25 cellular contexts compared by ENCODE assay signal in genomic region chr11:3369366-3369765, GRCh38. TPM values are rescaled to one million over a fixed set of nuclear protein-coding genes. Genes with fewer than 3 reads are reported as not detected.
DNase-seq lines count a peak whose midpoint lies in the region; ATAC-seq, FAIRE-seq and TF ChIP-seq lines count a peak whose summit lies in the region.
"Had no signal": no experiment of that assay in that cellular context is flagged by ENCODE, and none has a peak within 500 bp of the region (broad histone marks: within the 10 kb centered on the region; RNA-seq: fewer than 3 reads in every experiment).

No MANE protein-coding gene starts in this region.

- 95% methylated on average over 6 of the region's 6 CpGs for WGBS in K562 (ENCODE audit: insufficient coverage, low coverage, missing lambda C conversion rate)

- no peak for FAIRE-seq in K562 (lab: Jason Lieb, UNC)
- FAIRE-seq: A549, GM12878, GM12892, GM18507 had no signal

- no peaks in the 10 kb centered on the region for H3K9me1 ChIP-seq in K562 (ENCODE audit: control insufficient read depth, insufficient read depth, low read length)

- H3K9me3 ChIP-seq in BLaER1 (peaks cover 99% of the 10 kb centered on the region), HEK293 (ENCODE audit: control insufficient read depth, insufficient read depth, low read depth, low read length) (no peaks in the 10 kb centered on the region), K562 (replicated peaks; ENCODE audit: control insufficient read depth, insufficient read depth, low read depth, low read length) (peaks cover 25% of the 10 kb centered on the region)
- H3K9me3 ChIP-seq: BE2C had no signal

- POLR2A ChIA-PET in HEK293 (lab: Yijun Ruan, JAX) (interaction anchor here (1.6 kb wide), 1 partner anchor 10 kb away, joined by 3 read pairs; the partner anchor contains the start of gene ZNF195), K562 (lab: Yijun Ruan, JAX) (interaction anchor here (1.8 kb wide), 1 partner anchor 10 kb away, joined by 6 read pairs; the partner anchor contains the start of gene ZNF195)

- H3K4me1 ChIP-seq in BLaER1 (no peaks in the 10 kb centered on the region), HEK293 (ENCODE audit: control insufficient read depth, insufficient read depth, low read length) (no peaks in the 10 kb centered on the region), K562 (replicated peaks in 1 of 2; ENCODE audit: control insufficient read depth in 2 of 2, insufficient read depth in 2 of 2, low read length in 2 of 2) (no peaks in the 10 kb centered on the region)
- H3K4me1 ChIP-seq: A549, BE2C had no signal

- TF ChIP-seq CTCF in HEK293 (tag by site-specific recombination; IDR thresholded peaks at IDR 0.05): no peak
- TF ChIP-seq CTCF in K562 (IDR thresholded peaks at IDR 0.05 in 2 of 3, conservative IDR thresholded peaks at IDR 0.05 in 1 of 3; ENCODE audit: insufficient read depth in 2 of 3, low read depth in 1 of 3, low read length in 3 of 3): no peak

- H3K27me3 ChIP-seq in BLaER1 (no peaks in the 10 kb centered on the region), K562 (ENCODE audit: control insufficient read depth in 2 of 2, insufficient read depth in 2 of 2, low read length in 2 of 2) (no peaks in the 10 kb centered on the region)
- H3K27me3 ChIP-seq: BE2C had no signal

- DNase-seq in K562 (ENCODE audit: extremely low read depth in 1 of 4, low spot score in 3 of 4) (no peak), T1000 (lab: John Stamatoyannopoulos, UW) (no peak), OCI-M1 (lab: John Stamatoyannopoulos, UW) (no peak), Ammon's horn (ENCODE audit: low spot score) (no peak)
- DNase-seq: AML-193; BE2C; C1 segment of cervical spinal cord; CD4-positive, alpha-beta memory T cell; CD4-positive, CD25-positive, alpha-beta regulatory T cell; CD8-positive, alpha-beta memory T cell; COR-L47; DMS 273 treated with DMSO at 0.1 percent for 48 hours; DMS153; DMS53; DMS79; DND-41; EL; GDM1 had no signal

- H3K9ac ChIP-seq in BLaER1 (no peak overlapping the region), K562 (ENCODE audit: insufficient read depth in 1 of 2, low read depth in 2 of 2, low read length in 2 of 2) (no peak overlapping the region)

- peak overlapping the region; percentile 20; the same call in 1 of the 2 replicates for H3K4me3 ChIP-seq in BLaER1
- no peak overlapping the region for H3K4me3 ChIP-seq in HEK293 (ENCODE audit: low read depth, low read length)
- no peak overlapping the region for H3K4me3 ChIP-seq in K562
- H3K4me3 ChIP-seq: A549, GM12878 had no signal

- H4K20me1 ChIP-seq in BLaER1 (peaks cover 30% of the 10 kb centered on the region), K562 (replicated peaks; ENCODE audit: control insufficient read depth, insufficient read depth, low read length) (no peaks in the 10 kb centered on the region)

- intact Hi-C loops in K562 (cut with micrococcal nuclease): no loop called here

- no peak overlapping the region for H3K4me2 ChIP-seq in BLaER1
- no peak overlapping the region for H3K4me2 ChIP-seq in K562 (ENCODE audit: insufficient read depth, low read length)
- H3K4me2 ChIP-seq: A549 had no signal

- H2AFZ ChIP-seq in K562 (ENCODE audit: low read depth, low read length): no peak overlapping the region

- TF ChIP-seq EP300 in K562 (IDR thresholded peaks at IDR 0.05; ENCODE audit: low read length): no peak

- TF ChIP-seq POLR2A in K562 (conservative IDR thresholded peaks at IDR 0.05): no peak

- CTCF ChIA-PET in HEK293 (lab: Yijun Ruan, JAX): interaction anchor here (0.6 to 1.9 kb wide), 3 partner anchors 28 to 240 kb away, joined by 3 to 12 read pairs (median 5); no protein-coding TSS in a partner anchor
- CTCF ChIA-PET in K562 (lab: Yijun Ruan, JAX; ENCODE audit: low intra/inter-chr PET ratio): no interaction called here

- H3K36me3 ChIP-seq in BLaER1 (peaks cover 98% of the 10 kb centered on the region), HEK293 (ENCODE audit: control insufficient read depth in 2 of 2, insufficient read depth in 1 of 2, low read length in 2 of 2) (peaks cover 23 to 97% of the 10 kb centered on the region in 2 experiments), K562 (ENCODE audit: control insufficient read depth, insufficient read depth, low read length) (peaks cover 98% of the 10 kb centered on the region)

- in situ Hi-C loops in K562 (cut with MboI): no loop called here

- no peak for ATAC-seq in K562
- ATAC-seq: A549, GM12878 had no signal

- H3K79me2 ChIP-seq in K562 (ENCODE audit: control insufficient read depth, insufficient read depth, low read length): peaks cover 30% of the 10 kb centered on the region

- no peak for TF ChIP-seq RAD21 in K562 (CRISPR knock-in tag; conservative IDR thresholded peaks at IDR 0.05 in 1 of 2, IDR thresholded peaks at IDR 0.05 in 1 of 2)

- no peak overlapping the region for H3K27ac ChIP-seq in BLaER1
- no peak overlapping the region for H3K27ac ChIP-seq in HEK293 (ENCODE audit: extremely low read depth, low read depth, low read length)
- H3K27ac ChIP-seq in K562 (ENCODE audit: extremely low read depth, low read depth, low read length): no peak overlapping the region
- H3K27ac ChIP-seq: 22Rv1, A549 had no signal

- BruUV-seq in K562 (replicated peaks; lab: Mats Ljungman, UMichigan): no TSS peak

TF ChIP-seq in HEK293, 187 proteins besides CTCF, POLR2A, EP300 and RAD21:
- TF ChIP-seq KLF16 (tag by site-specific recombination; IDR thresholded peaks at IDR 0.05) (no peak), ZNF146 (tag by site-specific recombination; IDR thresholded peaks at IDR 0.05) (peak; percentile 64)

TF ChIP-seq in K562, 482 proteins besides CTCF, POLR2A, EP300 and RAD21:
- TF ChIP-seq ZNF146 (CRISPR knock-in tag; IDR thresholded peaks at IDR 0.05; ENCODE audit: unreplicated experiment) (peak; percentile 76), MED1 (CRISPR knock-in tag; IDR thresholded peaks at IDR 0.05; ENCODE audit: borderline replicate concordance) (no peak)

RNA-seq across cellular contexts. Expression of gene ZNF195, which starts 9.6 kb away (rescaled TPM):
- total RNA-seq in K562 (2011; cell fraction: chromatin; rRNA removed; ENCODE audit: low replicate concordance): 126 and 189 TPM in 2 replicates
- 81.4 and 87.1 TPM in 2 replicates for total RNA-seq in K562 (2011; cell fraction: nucleolus; rRNA removed)
- total RNA-seq in K562 (2011; cell fraction: nucleoplasm; rRNA removed): 129 and 187 TPM in 2 replicates
- total RNA-seq in K562 (2014; rRNA removed) (48.9 and 53.8 TPM in 2 replicates), K562 (2014; rRNA removed; fragmentation: Illumina TruSeq; extraction: Trizol) (75.5 and 86.4 TPM in 2 replicates), K562 (2015; rRNA removed; fragmentation: Illumina TruSeq; extraction: Trizol) (54.2 and 61.5 TPM in 2 replicates), K562 (2021) (45.6 and 49.4 TPM in 2 replicates)
- polyA plus RNA-seq in K562 (2011; rRNA removed) (59.7 and 62.3 TPM in 2 replicates), K562 (2014; fragmentation: Illumina TruSeq; extraction: Trizol) (50.6 and 60.4 TPM in 2 replicates), K562 (2014; fragmentation: Nextera tagmentation; extraction: Ambion mirVana) (10 to 100 TPM; 42.1 to 55.2 TPM), K562 (2014; rRNA removed) (59.0 and 67.4 TPM in 2 replicates)
- 17.0 and 25.9 TPM in 2 replicates for polyA plus RNA-seq in K562 (2011; cell fraction: cytosol; rRNA removed)
- polyA plus RNA-seq in K562 (2011; cell fraction: nucleus; rRNA removed): 89.7 and 133 TPM in 2 replicates
- polyA plus RNA-seq in K562 (2012): 29.4 and 42.9 TPM in 2 replicates
- polyA minus RNA-seq in K562 (2011; rRNA and poly(A)+ RNA removed): 57.6 and 62.2 TPM in 2 replicates
- 17.8 and 30.6 TPM in 2 replicates for polyA minus RNA-seq in K562 (2011; cell fraction: cytosol; rRNA and poly(A)+ RNA removed)
- 86.4 and 92.7 TPM in 2 replicates for polyA minus RNA-seq in K562 (2011; cell fraction: nucleus; rRNA and poly(A)+ RNA removed)
